20 cellular contexts compared by ENCODE assay signal in the genomic region with DNA sequence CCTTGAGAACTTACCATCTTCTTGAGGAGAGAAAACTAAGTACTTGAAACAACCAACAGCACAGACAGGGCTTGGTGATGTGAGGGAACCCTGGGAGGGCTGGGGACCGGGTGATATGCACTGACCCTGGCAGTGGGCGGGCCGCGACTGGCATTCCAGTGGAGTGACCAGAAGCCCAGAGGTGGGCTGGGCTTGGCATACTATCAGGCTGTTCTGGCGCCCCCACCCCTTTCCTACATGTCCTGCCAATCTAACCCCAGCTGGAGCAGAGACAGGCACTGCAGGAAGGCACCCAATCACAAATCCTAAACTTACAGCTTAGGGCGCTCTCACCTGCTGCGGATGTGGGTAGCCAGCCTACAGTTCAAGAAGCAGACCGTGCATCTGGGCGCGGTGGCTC. TPM values are rescaled to one million over a fixed set of nuclear protein-coding genes. Genes with fewer than 3 reads are reported as not detected.
DNase-seq lines count a peak whose midpoint lies in the region; ATAC-seq, FAIRE-seq and TF ChIP-seq lines count a peak whose summit lies in the region.
"Had no signal": no experiment of that assay in that cellular context is flagged by ENCODE, and none has a peak within 500 bp of the region (broad histone marks: within the 10 kb centered on the region; RNA-seq: fewer than 3 reads in every experiment).

No MANE protein-coding gene starts in this region.

- H3K9me2 ChIP-seq in hepatocyte (replicated peaks; ENCODE audit: insufficient read depth) = no peaks in the 10 kb centered on the region

- H3K27ac ChIP-seq in hepatocyte (peak overlapping the region; percentile 97), suprapubic skin (peak overlapping the region; percentile 96)

- H3K79me2 ChIP-seq in hepatocyte = peaks cover 48% of the 10 kb centered on the region

- 97% methylated on average over 10 of the region's 10 CpGs for whole genome bisulfite sequencing in hepatocyte (ENCODE audit: low lambda C conversion rate, missing lambda C conversion rate)
- WGBS in suprapubic skin = 79% methylated on average over 7 of the region's 10 CpGs

- TF ChIP-seq EP300 in suprapubic skin (IDR thresholded peaks at IDR 0.05) = no peak

- no peaks in the 10 kb centered on the region for H3K9me3 ChIP-seq in hepatocyte (ENCODE audit: low read depth)
- H3K9me3 ChIP-seq in suprapubic skin = no peaks in the 10 kb centered on the region
- H3K9me3 ChIP-seq: ovary had no signal

- H3K4me3 ChIP-seq in hepatocyte (no peak overlapping the region), suprapubic skin (no peak overlapping the region)
- H3K4me3 ChIP-seq: ovary had no signal

- no peak overlapping the region for H3K4me2 ChIP-seq in hepatocyte

- DNase-seq in HTR-8/SVneo (ENCODE audit: insufficient read length, low spot score) (no peak), astrocyte of the hippocampus (ENCODE audit: low read depth, low spot score) (peak; percentile 83), hepatocyte (ENCODE audit: low spot score) (no peak), suprapubic skin (ENCODE audit: low spot score in 2 of 2) (no peak), HuH-7 (ENCODE audit: low spot score) (no peak), iPS-NIHi7 (ENCODE audit: extremely low spot score) (no peak)
- DNase-seq: activated CD4-positive, alpha-beta T cell treated with anti-CD3 and anti-CD28 coated beads for 36 hours; activated T-cell treated with anti-CD3 and anti-CD28 coated beads, Interleukin-2, amount 50 U/mL, for 48 hours; anterior cingulate cortex; C1 segment of cervical spinal cord; DND-41; effector CD8-positive, alpha-beta T cell; MV-4-11; NCI-H2227 treated with DMSO at 0.1 percent for 48 hours; stimulated activated CD4-positive, alpha-beta T cell treated with anti-CD3 and anti-CD28 coated beads, Interleukin-1b, Interleukin-23, amount 100 ng/mL, for 48 hours had no signal

- no peaks in the 10 kb centered on the region for H4K20me1 ChIP-seq in hepatocyte (ENCODE audit: insufficient read depth, poor library complexity, severe bottlenecking)

- no peak overlapping the region for H2AFZ ChIP-seq in hepatocyte

- no peak for TF ChIP-seq POLR2A in suprapubic skin (IDR thresholded peaks at IDR 0.05)

- TF ChIP-seq CTCF in hepatocyte (IDR thresholded peaks at IDR 0.05; ENCODE audit: poor library complexity) (no peak), suprapubic skin (IDR thresholded peaks at IDR 0.05) (no peak)

- FAIRE-seq in HTR-8/SVneo (lab: Jason Lieb, UNC) = peak; percentile 42
- FAIRE-seq: GM12891, GM19239 had no signal

- no peaks in the 10 kb centered on the region for H3K36me3 ChIP-seq in hepatocyte (replicated peaks; ENCODE audit: insufficient read depth, low read depth)
- H3K36me3 ChIP-seq in suprapubic skin = peaks cover 52% of the 10 kb centered on the region
- H3K36me3 ChIP-seq: ovary had no signal

- no peak for ATAC-seq in HG03196 (IDR thresholded peaks at IDR 0.05; ENCODE audit: unreplicated experiment)
- no peak for ATAC-seq in GM18511 (IDR thresholded peaks at IDR 0.05; ENCODE audit: unreplicated experiment)
- ATAC-seq: activated CD4-positive, alpha-beta T cell treated with anti-CD3 and anti-CD28 coated beads for 36 hours had no signal

- H3K4me1 ChIP-seq in hepatocyte (ENCODE audit: insufficient read depth) = peaks cover 40% of the 10 kb centered on the region
- H3K4me1 ChIP-seq in suprapubic skin = peaks cover 64% of the 10 kb centered on the region

- H3K27me3 ChIP-seq in hepatocyte (no peaks in the 10 kb centered on the region), suprapubic skin (no peaks in the 10 kb centered on the region)
- H3K27me3 ChIP-seq: ovary had no signal

RNA-seq across cellular contexts. Expression of a gene that starts 54.0 kb away (rescaled TPM):
- 20.2 and 20.4 TPM in 2 replicates for total RNA-seq in hepatocyte
- 31.5 and 40.0 TPM in 2 replicates for polyA plus RNA-seq in hepatocyte
- total RNA-seq in suprapubic skin = 10 to 100 TPM; 11.3 to 34.5 (median 20.1) TPM

RNA-seq across cellular contexts. Expression of a gene that starts 56.9 kb away (rescaled TPM):
- total RNA-seq in hepatocyte (51.2 and 57.2 TPM in 2 replicates), suprapubic skin (10 to 100 TPM; 58.6 to 71.6 (median 64.3) TPM)
- 96.1 and 97.4 TPM in 2 replicates for polyA plus RNA-seq in hepatocyte
